Comparison of ENCODE assay signal across 8 cellular contexts in genomic region chr15:83446904-83447708, GRCh38. TPM values are rescaled to one million over a fixed set of nuclear protein-coding genes. Genes with fewer than 3 reads are reported as not detected.
DNase-seq lines count a peak whose midpoint lies in the region; ATAC-seq and TF ChIP-seq lines count a peak whose summit lies in the region.

Gene SH3GL3, plus strand, starts transcription at chr15:83447341. Its CDS starts 193 bp downstream, at chr15:83447534.

- H3K4me3 Mint-ChIP-seq in natural killer cell, result peak within 1 kb of the TSS; percentile 87

- peak within 1 kb of the TSS; percentile 49 to 59 (median 54) for H3K4me3 ChIP-seq in stomach

- peaks cover 34 to 53% of the 10 kb centered on the region in 2 donors for H3K27me3 Mint-ChIP-seq in natural killer cell (ENCODE audit: low read depth in 2 of 2)

- TF ChIP-seq CTCF in natural killer cell (IDR thresholded peaks at IDR 0.05) (no peak), stomach (IDR thresholded peaks at IDR 0.05) (peak in 1 of 7 experiments; percentile 19)

- peaks cover 6 to 19% (median 13%) of the 10 kb centered on the region in 4 donors for H3K4me1 ChIP-seq in stomach

- peak within 1 kb of the TSS in 1 of 2 donors; percentile 80 for H3K27ac Mint-ChIP-seq in natural killer cell

- H3K36me3 Mint-ChIP-seq in natural killer cell, result no peaks in the 10 kb centered on the region

- TF ChIP-seq EP300 in stomach (IDR thresholded peaks at IDR 0.05), result no peak

- peaks cover 0 to 45% (median 24%) of the 10 kb centered on the region in 3 donors for H3K27me3 ChIP-seq in stomach

- ATAC-seq in activated CD4-positive, CD25-positive, alpha-beta regulatory T cell treated with anti-CD3 and anti-CD28 coated beads, Interleukin-2, amount 50 U/mL, for 24 hours, result peak; percentile 62 to 63
- ATAC-seq in natural killer cell (peak; percentile 77 to 93 (median 88)), HG02852 (IDR thresholded peaks at IDR 0.05; ENCODE audit: unreplicated experiment) (no peak)

- WGBS in stomach, 5 donors, result 1 to 4% (median 1%) methylated on average over 27 to 68 of the region's 68 CpGs

- intact Hi-C loops in natural killer cell (cut with micrococcal nuclease) (no loop called here), stomach (cut with DNase I; ENCODE audit: low total_unique reads) (no loop called here)

- H3K4me1 Mint-ChIP-seq in natural killer cell, result peaks cover 5 to 11% of the 10 kb centered on the region in 2 donors

- TF ChIP-seq POLR2A in stomach (IDR thresholded peaks at IDR 0.05), result no peak

- H3K9me3 Mint-ChIP-seq in natural killer cell, result no peaks in the 10 kb centered on the region

- peak within 1 kb of the TSS in 1 of 5 donors; percentile 31 for H3K27ac ChIP-seq in stomach

- H3K36me3 ChIP-seq in stomach, result no peaks in the 10 kb centered on the region

- no peak for DNase-seq in activated CD4-positive, CD25-positive, alpha-beta regulatory T cell (lab: John Stamatoyannopoulos, UW)
- DNase-seq in NCI-H748 (lab: John Stamatoyannopoulos, UW; ENCODE audit: unreplicated experiment) (peak; percentile 77), foreskin melanocyte (peak; percentile 52), natural killer cell (peak; percentile 22), stomach (peak; percentile 75)
- peak; percentile 59 for DNase-seq in activated naive CD4-positive, alpha-beta T cell treated with anti-CD3 and anti-CD28 coated beads, Interleukin-2, amount 50 U/mL, for 16 hours

- no peaks in the 10 kb centered on the region for H3K9me3 ChIP-seq in stomach

RNA-seq across cellular contexts. Expression of gene SH3GL3, which starts in this region (rescaled TPM):
- total RNA-seq in natural killer cell (not detected), stomach (1 to 10 TPM in 1 of 5 donors, not detected in 4; 3.3 TPM)
- 1 to 10 TPM in 2 of 3 donors, under 1 TPM in 1; 0.56 to 1.5 (median 1.2) TPM for polyA plus RNA-seq in stomach

Comparison
In these comparisons a context has a peak if more than half of its experiments do, and no peak if none do; other contexts are left out.
1. Peak in DNase-seq and ATAC-seq in natural killer cell; RNA of the gene not detected or under 1 TPM.
2. DNase-seq: peak in NCI-H748 (single experiment), activated naive CD4-positive, alpha-beta T cell treated with anti-CD3 and anti-CD28 coated beads, Interleukin-2, amount 50 U/mL, for 16 hours (single experiment), foreskin melanocyte (single experiment) and stomach (single experiment); none in activated CD4-positive, CD25-positive, alpha-beta regulatory T cell (0 of 4).